ENCODE assay signal across 19 cellular contexts in genomic region chr9:94974154-94974860, GRCh38.
DNase-seq lines count a peak whose midpoint lies in the region; ATAC-seq, FAIRE-seq and TF ChIP-seq lines count a peak whose summit lies in the region.
"Had no signal": no experiment of that assay in that cellular context is flagged by ENCODE, and none has a peak within 500 bp of the region (broad histone marks: within the 10 kb centered on the region; RNA-seq: fewer than 3 reads in every experiment).

No MANE protein-coding gene starts in this region.

- no peak for TF ChIP-seq POLR2A in gastroesophageal sphincter (IDR thresholded peaks at IDR 0.05)

- no peaks in the 10 kb centered on the region for H3K4me1 Mint-ChIP-seq in activated T-cell treated with anti-CD3 and anti-CD28 coated beads, Interleukin-2, amount 50 U/mL, for 72 hours (ENCODE audit: low read depth)
- no peaks in the 10 kb centered on the region for H3K4me1 Mint-ChIP-seq in T-cell
- H3K4me1 Mint-ChIP-seq: activated B cell treated with CpG ODN at 0.5 μM for 24 hours, B cell had no signal

- TF ChIP-seq CTCF in AG10803 (conservative IDR thresholded peaks at IDR 0.05; ENCODE audit: low read length) = no peak
- TF ChIP-seq CTCF in gastroesophageal sphincter (IDR thresholded peaks at IDR 0.05) = no peak
- TF ChIP-seq CTCF in pancreas (IDR thresholded peaks at IDR 0.05) = no peak

- peaks cover 58% of the 10 kb centered on the region for H3K4me1 ChIP-seq in SJCRH30
- peaks cover 0 to 10% (median 8%) of the 10 kb centered on the region in 3 donors for H3K4me1 ChIP-seq in gastroesophageal sphincter
- H3K4me1 ChIP-seq in pancreas = peaks cover 30 to 35% (median 34%) of the 10 kb centered on the region in 3 donors

- CTCF ChIA-PET in T-cell (lab: Charles Lee) = interaction anchor here in 1 of 2 donors (0.6 kb wide), 1 partner anchor 35 kb away, joined by 3 read pairs; no protein-coding TSS in a partner anchor

- H3K36me3 ChIP-seq in SJCRH30 = no peaks in the 10 kb centered on the region
- peaks cover 0 to 5% of the 10 kb centered on the region in 2 donors for H3K36me3 ChIP-seq in gastroesophageal sphincter
- H3K36me3 ChIP-seq in pancreas = no peaks in the 10 kb centered on the region
- H3K36me3 ChIP-seq: suprapubic skin had no signal

- no peak for FAIRE-seq in pancreas (lab: Jason Lieb, UNC)

- no peaks in the 10 kb centered on the region for H3K9me3 Mint-ChIP-seq in activated T-cell treated with anti-CD3 and anti-CD28 coated beads, Interleukin-2, amount 50 U/mL, for 72 hours
- H3K9me3 Mint-ChIP-seq in T-cell = no peaks in the 10 kb centered on the region
- H3K9me3 Mint-ChIP-seq: activated B cell treated with CpG ODN at 0.5 μM for 24 hours, HFFc6, neural crest cell had no signal

- peak; percentile 45 for DNase-seq in AG10803 (ENCODE audit: low read depth)
- DNase-seq in SJCRH30 = no peak
- no peak for DNase-seq in pancreas
- no peak for DNase-seq in activated T-cell treated with anti-CD3 and anti-CD28 coated beads, Interleukin-2, amount 50 U/mL, for 72 hours
- DNase-seq in T-cell = no peak
- no peak for DNase-seq in Kasumi-1 (lab: John Stamatoyannopoulos, UW)
- DNase-seq: activated B cell treated with CpG ODN at 0.5 μM for 24 hours; erythroblast; HFFc6; mammary epithelial cell; NCI-H1930; retina; stimulated activated CD4-positive, alpha-beta T cell treated with anti-CD3 and anti-CD28 coated beads, Interleukin-1b, Interleukin-23, amount 100 ng/mL, for 48 hours had no signal

- peak overlapping the region; percentile 63 for H3K27ac ChIP-seq in SJCRH30
- H3K27ac ChIP-seq in gastroesophageal sphincter = no peak overlapping the region
- peak overlapping the region in 3 of 4 donors; percentile 18 to 84 (median 70) for H3K27ac ChIP-seq in pancreas
- H3K27ac ChIP-seq: suprapubic skin had no signal

- TF ChIP-seq EP300 in gastroesophageal sphincter (IDR thresholded peaks at IDR 0.05) = no peak

- H3K27me3 ChIP-seq in SJCRH30 (no peaks in the 10 kb centered on the region), gastroesophageal sphincter (no peaks in the 10 kb centered on the region), pancreas (no peaks in the 10 kb centered on the region)
- H3K27me3 ChIP-seq: suprapubic skin had no signal

- whole genome bisulfite sequencing in gastroesophageal sphincter (ENCODE audit: low coverage in 1 of 2), 2 donors = 76 to 85% methylated on average over 4 to 7 of the region's 10 CpGs
- WGBS in pancreas, 2 donors = 78 to 79% methylated on average over 10 of the region's 10 CpGs

- H3K9me3 ChIP-seq in SJCRH30 (replicated peaks) (no peaks in the 10 kb centered on the region), gastroesophageal sphincter (no peaks in the 10 kb centered on the region), pancreas (no peaks in the 10 kb centered on the region)
- H3K9me3 ChIP-seq: suprapubic skin had no signal

- no peaks in the 10 kb centered on the region for H3K36me3 Mint-ChIP-seq in activated T-cell treated with anti-CD3 and anti-CD28 coated beads, Interleukin-2, amount 50 U/mL, for 72 hours (ENCODE audit: insufficient read depth in 2 of 2)
- peaks cover 21% of the 10 kb centered on the region for H3K36me3 Mint-ChIP-seq in T-cell

- no peak overlapping the region for H3K4me3 Mint-ChIP-seq in activated T-cell treated with anti-CD3 and anti-CD28 coated beads, Interleukin-2, amount 50 U/mL, for 72 hours
- H3K4me3 Mint-ChIP-seq in T-cell = no peak overlapping the region
- H3K4me3 Mint-ChIP-seq: activated B cell treated with CpG ODN at 0.5 μM for 24 hours, B cell, HFFc6, neural crest cell had no signal

- intact Hi-C loops in pancreas (cut with DNase I) = no loop called here

- H3K27me3 Mint-ChIP-seq in activated T-cell treated with anti-CD3 and anti-CD28 coated beads, Interleukin-2, amount 50 U/mL, for 72 hours (ENCODE audit: low read depth) = no peaks in the 10 kb centered on the region
- no peaks in the 10 kb centered on the region for H3K27me3 Mint-ChIP-seq in T-cell
- H3K27me3 Mint-ChIP-seq: activated B cell treated with CpG ODN at 0.5 μM for 24 hours, B cell had no signal

- ATAC-seq in gastroesophageal sphincter (peak; percentile 62), pancreas (no peak), HG03342 (IDR thresholded peaks at IDR 0.05; ENCODE audit: unreplicated experiment) (no peak), T-cell (replicated peaks in 1 of 4) (no peak)
- no peak for ATAC-seq in activated T-cell treated with anti-CD3 and anti-CD28 coated beads, Interleukin-2, amount 50 U/mL, for 72 hours (replicated peaks in 1 of 2)
- ATAC-seq: Right ventricle myocardium inferior had no signal

- H3K4me3 ChIP-seq in AG10803 (ENCODE audit: low read length) (no peak overlapping the region), SJCRH30 (no peak overlapping the region), gastroesophageal sphincter (no peak overlapping the region), pancreas (no peak overlapping the region)
- H3K4me3 ChIP-seq: suprapubic skin had no signal

- POLR2A ChIA-PET in T-cell (lab: Charles Lee) = no interaction called here

- no peak overlapping the region for H3K27ac Mint-ChIP-seq in activated T-cell treated with anti-CD3 and anti-CD28 coated beads, Interleukin-2, amount 50 U/mL, for 72 hours
- no peak overlapping the region for H3K27ac Mint-ChIP-seq in T-cell
- H3K27ac Mint-ChIP-seq: activated B cell treated with CpG ODN at 0.5 μM for 24 hours, B cell, HFFc6 had no signal

Comparison
In these comparisons a context has a peak if more than half of its experiments do, and no peak if none do; other contexts are left out.
1. H3K27ac ChIP-seq: peak in SJCRH30 (single experiment) and pancreas (3 of 4); none in gastroesophageal sphincter (0 of 4).